8 cellular contexts compared by ENCODE assay signal in genomic region chr20:6765469-6766058, GRCh38. TPM values are rescaled to one million over a fixed set of nuclear protein-coding genes. Genes with fewer than 3 reads are reported as not detected.
DNase-seq lines count a peak whose midpoint lies in the region; ATAC-seq lines count a peak whose summit lies in the region.

No MANE protein-coding gene starts in this region.

- ATAC-seq in GM19023 (IDR thresholded peaks at IDR 0.05; ENCODE audit: unreplicated experiment) (no peak), HG02973 (IDR thresholded peaks at IDR 0.05; ENCODE audit: unreplicated experiment) (no peak)

- no peak overlapping the region for H3K4me2 ChIP-seq in mesendoderm (ENCODE audit: low read length)

- no peak overlapping the region for H3K56ac ChIP-seq in mesendoderm (ENCODE audit: low read length)

- no peak overlapping the region for H2BK5ac ChIP-seq in mesendoderm (ENCODE audit: low read length)

- H3K27me3 ChIP-seq in mesendoderm (ENCODE audit: insufficient read depth, low read length, poor library complexity): no peaks in the 10 kb centered on the region

- no peak overlapping the region for H3K18ac ChIP-seq in mesendoderm (ENCODE audit: low read length)

- H3K79me2 ChIP-seq in mesendoderm (ENCODE audit: control insufficient read depth, insufficient read depth, low read length): peaks cover 29% of the 10 kb centered on the region

- no peak overlapping the region for H3K4ac ChIP-seq in mesendoderm (ENCODE audit: low read depth, low read length)

- no peak overlapping the region for H2BK15ac ChIP-seq in mesendoderm (replicated peaks; ENCODE audit: low read depth)

- H3K4me1 ChIP-seq in mesendoderm (ENCODE audit: control insufficient read depth, low read depth, low read length): peaks cover 9% of the 10 kb centered on the region

- no peak overlapping the region for H3K23ac ChIP-seq in mesendoderm (ENCODE audit: low read length)

- H3K79me1 ChIP-seq in mesendoderm (ENCODE audit: low read length): peaks cover 1% of the 10 kb centered on the region

- H3K27ac ChIP-seq in mesendoderm (ENCODE audit: low read depth, low read length): no peak overlapping the region

- peaks cover 4% of the 10 kb centered on the region for H3K36me3 ChIP-seq in mesendoderm (ENCODE audit: control insufficient read depth, insufficient read depth, low read length)

- no peak overlapping the region for H3K9ac ChIP-seq in mesendoderm (ENCODE audit: low read length)

- in situ Hi-C loops in T47D (cut with HindIII; ENCODE audit: low pct_unique_long_range_greater_than_20kb, low sequenced_read_pairs): no loop called here

- no peak overlapping the region for H2BK120ac ChIP-seq in mesendoderm (ENCODE audit: low read depth, low read length)

- H4K5ac ChIP-seq in mesendoderm (ENCODE audit: low read length): peak overlapping the region; percentile 18

- H4K8ac ChIP-seq in mesendoderm (ENCODE audit: low read depth, low read length): no peak overlapping the region

- DNase-seq in Ammon's horn (ENCODE audit: low spot score) (peak; percentile 48), HCEC 1CT (peak; percentile 66), NCI-H446 treated with DMSO at 0.1 percent for 48 hours (lab: John Stamatoyannopoulos, UW) (peak; percentile 54), T47D (ENCODE audit: low read depth in 1 of 2, low spot score in 1 of 2) (peak; percentile 69 to 79), mesendoderm (peak; percentile 69)
- DNase-seq in NK-92 treated with Interleukin-12 subunit alpha and Interleukin-12 subunit beta, amount 100 ng/mL, for 24 hours (lab: John Stamatoyannopoulos, UW): no peak

- WGBS in mesendoderm (ENCODE audit: extremely low coverage, insufficient coverage, low lambda C conversion rate): no CpG with 5 or more reads among the region's 6 CpGs

- H2AK5ac ChIP-seq in mesendoderm (ENCODE audit: low read length): no peak overlapping the region

- no peak overlapping the region for H3K4me3 ChIP-seq in mesendoderm (ENCODE audit: low read length)

RNA-seq across cellular contexts. Expression of gene BMP2, which starts 1.9 kb away (rescaled TPM):
- 50.4 TPM for polyA plus RNA-seq in mesendoderm (2013, experiment 1 of 2)
- polyA plus RNA-seq in mesendoderm (2013, experiment 2 of 2): 47.1 TPM
